26 cellular contexts compared by ENCODE assay signal in genomic region chr5:56580864-56581263, GRCh38.
"Had no signal": no experiment of that assay in that cellular context is flagged by ENCODE, and none has a peak within 500 bp of the region (broad histone marks: within the 10 kb centered on the region; RNA-seq: fewer than 3 reads in every experiment).

No MANE protein-coding gene starts in this region.

- H3K4me3 Mint-ChIP-seq: activated naive CD8-positive, alpha-beta T cell; activated T-cell treated with anti-CD3 and anti-CD28 coated beads, Interleukin-2, amount 50 U/mL, for 4 hours; nephron; WTC11 had no signal

- DNase-seq: activated CD4-positive, alpha-beta T cell treated with anti-CD3 and anti-CD28 coated beads for 4 hours; activated CD4-positive, alpha-beta T cell treated with anti-CD3 and anti-CD28 coated beads, Interleukin-2, amount 50 U/mL, for 48 hours; activated CD8-positive, alpha-beta memory T cell treated with anti-CD3 and anti-CD28 coated beads, Interleukin-2, amount 50 U/mL, for 48 hours; activated naive CD4-positive, alpha-beta T cell; activated T-cell treated with anti-CD3 and anti-CD28 coated beads, Interleukin-2, amount 50 U/mL, for 4 hours; adrenal gland; brain microvascular endothelial cell; caudate nucleus; dermis blood vessel endothelial cell; effector memory CD4-positive, alpha-beta T cell; gastrocnemius medialis; hypothalamus; left ventricle myocardium superior; mammary epithelial cell; ovary; stimulated activated CD4-positive, alpha-beta T cell treated with anti-CD3 and anti-CD28 coated beads, Interleukin-4, amount 100 ng/mL, for 1 hour; stimulated activated naive CD8-positive, alpha-beta T cell treated with anti-CD3 and anti-CD28 coated beads, Interleukin-15, Interleukin-2, amounts not matched to agents 100 U/mL and 50 U/mL, for 24 hours; T-helper 9 cell; upper lobe of left lung had no signal

- H3K27me3 Mint-ChIP-seq: activated naive CD8-positive, alpha-beta T cell had no signal

- H3K4me3 ChIP-seq: adrenal gland, ascending aorta, esophagus muscularis mucosa, gastrocnemius medialis, ovary, prostate gland, upper lobe of left lung had no signal

- ATAC-seq: activated T-cell treated with anti-CD3 and anti-CD28 coated beads, Interleukin-2, amount 50 U/mL, for 4 hours; gastrocnemius medialis; left ventricle myocardium superior; stimulated activated naive CD8-positive, alpha-beta T cell treated with anti-CD3 and anti-CD28 coated beads, Interleukin-15, Interleukin-2, amounts not matched to agents 100 U/mL and 50 U/mL, for 24 hours; WTC11 had no signal

- H3K27ac Mint-ChIP-seq: activated naive CD8-positive, alpha-beta T cell; activated T-helper 2 cell treated with anti-CD3 and anti-CD28 coated beads, Interferon-gamma antibody, Interleukin-2, Interleukin-4, amounts not matched to agents 10 μg/mL and 5 μg/mL and 100 μg/mL, durations not matched to agents 14 hours and 24 hours and 36 hours; WTC11 had no signal
